ENCODE assay signal across 12 cellular contexts in genomic region chr10:78336402-78336791, GRCh38.
DNase-seq lines count a peak whose midpoint lies in the region; ATAC-seq and TF ChIP-seq lines count a peak whose summit lies in the region.
"Had no signal": no experiment of that assay in that cellular context is flagged by ENCODE, and none has a peak within 500 bp of the region (broad histone marks: within the 10 kb centered on the region; RNA-seq: fewer than 3 reads in every experiment).

No MANE protein-coding gene starts in this region.

- intact Hi-C loops in colonic mucosa (cut with DNase I): no loop called here

- H3K36me3 ChIP-seq in colonic mucosa: no peaks in the 10 kb centered on the region

- no peaks in the 10 kb centered on the region for H3K27me3 ChIP-seq in colonic mucosa
- H3K27me3 ChIP-seq: foreskin keratinocyte, testis had no signal

- H3K9me3 ChIP-seq in colonic mucosa: no peaks in the 10 kb centered on the region
- H3K9me3 ChIP-seq: testis had no signal

- TF ChIP-seq CTCF in colonic mucosa (IDR thresholded peaks at IDR 0.05): no peak

- ATAC-seq in HG03469 (IDR thresholded peaks at IDR 0.05; ENCODE audit: unreplicated experiment): no peak
- ATAC-seq: foreskin keratinocyte had no signal

- no peak overlapping the region for H3K9ac ChIP-seq in colonic mucosa (ENCODE audit: low read depth in 2 of 2, low read length in 2 of 2)

- no peaks in the 10 kb centered on the region for H3K4me1 ChIP-seq in colonic mucosa
- H3K4me1 ChIP-seq: foreskin keratinocyte, testis had no signal

- DNase-seq in NCI-H146 (lab: John Stamatoyannopoulos, UW) (peak; percentile 14), NCI-H146 treated with DMSO at 0.1 percent for 48 hours (lab: John Stamatoyannopoulos, UW; ENCODE audit: unreplicated experiment) (no peak), colonic mucosa (peak; percentile 18), mesenteric fat pad (ENCODE audit: low spot score) (peak; percentile 74), ureter (ENCODE audit: low spot score) (peak; percentile 41), T-helper 9 cell (no peak), COLO668 (lab: John Stamatoyannopoulos, UW; ENCODE audit: unreplicated experiment) (no peak)
- DNase-seq: activated naive CD4-positive, alpha-beta T cell; foreskin keratinocyte; testis had no signal

- H3K27ac ChIP-seq in colonic mucosa: no peak overlapping the region
- H3K27ac ChIP-seq: foreskin keratinocyte, testis, VCaP had no signal

- no peak overlapping the region for H3K4me3 ChIP-seq in colonic mucosa
- H3K4me3 ChIP-seq: testis had no signal

Comparison
In these comparisons a context has a peak if more than half of its experiments do, and no peak if none do; other contexts are left out.
1. DNase-seq: peak in NCI-H146 (single experiment), colonic mucosa (single experiment), mesenteric fat pad (single experiment) and ureter (single experiment); none in NCI-H146 treated with DMSO at 0.1 percent for 48 hours (single experiment), T-helper 9 cell (single experiment) and COLO668 (single experiment).